11 cellular contexts compared by ENCODE assay signal in the genomic region with DNA sequence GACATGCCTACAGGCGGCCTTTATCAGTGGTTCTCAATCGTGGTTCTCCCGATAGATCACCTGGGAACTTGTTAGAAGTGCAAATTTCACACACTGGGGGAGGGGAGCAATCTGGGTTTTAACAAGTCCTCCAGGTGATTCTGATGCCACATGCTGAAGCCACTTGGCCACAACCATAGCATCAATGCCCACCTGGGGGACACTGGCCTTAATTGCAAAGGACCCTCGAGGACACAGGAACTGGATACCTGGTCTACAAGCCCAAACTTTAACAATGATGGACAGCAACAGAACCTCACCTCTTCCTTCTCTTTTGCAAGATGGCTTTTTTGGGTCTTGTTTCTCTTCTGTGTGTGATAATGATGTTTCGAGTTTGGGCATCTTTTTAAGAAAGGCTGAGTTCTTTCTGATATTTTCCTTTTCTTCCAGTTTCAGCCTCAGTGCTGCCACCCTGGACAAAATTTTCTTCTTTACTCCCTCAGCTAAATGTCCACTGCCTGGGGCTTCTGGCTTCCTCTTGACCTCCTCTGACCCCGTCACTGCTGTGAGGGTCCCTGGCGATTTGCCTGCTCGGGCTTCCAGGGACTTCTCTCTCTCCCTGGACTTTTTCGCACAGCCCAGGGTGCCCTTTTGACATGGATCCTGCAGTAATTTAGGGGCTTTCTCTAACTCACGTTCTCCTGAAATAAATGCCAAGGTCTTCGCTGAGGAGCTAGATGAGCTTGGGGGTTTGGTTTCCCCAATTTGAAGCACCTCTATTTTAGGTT.
DNase-seq lines count a peak whose midpoint lies in the region; ATAC-seq and TF ChIP-seq lines count a peak whose summit lies in the region.
"Had no signal": no experiment of that assay in that cellular context is flagged by ENCODE, and none has a peak within 500 bp of the region (broad histone marks: within the 10 kb centered on the region; RNA-seq: fewer than 3 reads in every experiment).

No MANE protein-coding gene starts in this region.

- no peaks in the 10 kb centered on the region for H3K36me3 Mint-ChIP-seq in memory B cell
- H3K36me3 Mint-ChIP-seq: activated naive CD8-positive, alpha-beta T cell had no signal

- peaks cover 43% of the 10 kb centered on the region for H3K4me1 Mint-ChIP-seq in memory B cell

- no peaks in the 10 kb centered on the region for H3K4me1 ChIP-seq in uterus

- no peaks in the 10 kb centered on the region for H3K9me3 ChIP-seq in uterus

- peak overlapping the region; percentile 90 for H3K27ac Mint-ChIP-seq in memory B cell
- H3K27ac Mint-ChIP-seq: activated naive CD8-positive, alpha-beta T cell had no signal

- no peak for TF ChIP-seq CTCF in uterus (IDR thresholded peaks at IDR 0.05)

- H3K36me3 ChIP-seq in uterus, result no peaks in the 10 kb centered on the region

- no peak for TF ChIP-seq POLR2A in uterus (IDR thresholded peaks at IDR 0.05)

- intact Hi-C loops in uterus (cut with DNase I; ENCODE audit: low total_unique reads), result no loop called here

- peak; percentile 3 for ATAC-seq in GM18498 (IDR thresholded peaks at IDR 0.05; ENCODE audit: unreplicated experiment)
- peak; percentile 6 for ATAC-seq in GM21423 (IDR thresholded peaks at IDR 0.05; ENCODE audit: unreplicated experiment)
- ATAC-seq in HG03095 (IDR thresholded peaks at IDR 0.05; ENCODE audit: unreplicated experiment), result peak; percentile 5
- no peak for ATAC-seq in memory B cell (ENCODE audit: low read depth)
- no peak for ATAC-seq in GM19035 (IDR thresholded peaks at IDR 0.05; ENCODE audit: unreplicated experiment)

- no peaks in the 10 kb centered on the region for H3K9me3 Mint-ChIP-seq in memory B cell

- no peak overlapping the region for H3K27ac ChIP-seq in uterus
- H3K27ac ChIP-seq: GM23248 had no signal

- no peak for DNase-seq in memory B cell (ENCODE audit: low spot score in 2 of 2)
- DNase-seq in uterus, result no peak
- DNase-seq in NOMO-1 treated with dmso at 0.1 percent for 144 hours (lab: John Stamatoyannopoulos, UW; ENCODE audit: unreplicated experiment), result no peak
- DNase-seq in middle frontal gyrus (ENCODE audit: extremely low spot score, low spot score), result no peak
- DNase-seq: cortex of kidney had no signal

- peak overlapping the region; percentile 11 for H3K4me3 Mint-ChIP-seq in memory B cell
- H3K4me3 Mint-ChIP-seq: activated naive CD8-positive, alpha-beta T cell had no signal

- no peak overlapping the region for H3K4me3 ChIP-seq in uterus
- H3K4me3 ChIP-seq: GM23248 had no signal

- no peaks in the 10 kb centered on the region for H3K27me3 ChIP-seq in uterus

- H3K27me3 Mint-ChIP-seq in memory B cell, result no peaks in the 10 kb centered on the region
- H3K27me3 Mint-ChIP-seq: activated naive CD8-positive, alpha-beta T cell had no signal

Comparison
In these comparisons a context has a peak if more than half of its experiments do, and no peak if none do; other contexts are left out.
1. ATAC-seq: peak in GM18498 (single experiment), GM21423 (single experiment) and HG03095 (single experiment); none in memory B cell (single experiment) and GM19035 (single experiment).